Comparison of ENCODE assay signal across 26 cellular contexts in the genomic region with DNA sequence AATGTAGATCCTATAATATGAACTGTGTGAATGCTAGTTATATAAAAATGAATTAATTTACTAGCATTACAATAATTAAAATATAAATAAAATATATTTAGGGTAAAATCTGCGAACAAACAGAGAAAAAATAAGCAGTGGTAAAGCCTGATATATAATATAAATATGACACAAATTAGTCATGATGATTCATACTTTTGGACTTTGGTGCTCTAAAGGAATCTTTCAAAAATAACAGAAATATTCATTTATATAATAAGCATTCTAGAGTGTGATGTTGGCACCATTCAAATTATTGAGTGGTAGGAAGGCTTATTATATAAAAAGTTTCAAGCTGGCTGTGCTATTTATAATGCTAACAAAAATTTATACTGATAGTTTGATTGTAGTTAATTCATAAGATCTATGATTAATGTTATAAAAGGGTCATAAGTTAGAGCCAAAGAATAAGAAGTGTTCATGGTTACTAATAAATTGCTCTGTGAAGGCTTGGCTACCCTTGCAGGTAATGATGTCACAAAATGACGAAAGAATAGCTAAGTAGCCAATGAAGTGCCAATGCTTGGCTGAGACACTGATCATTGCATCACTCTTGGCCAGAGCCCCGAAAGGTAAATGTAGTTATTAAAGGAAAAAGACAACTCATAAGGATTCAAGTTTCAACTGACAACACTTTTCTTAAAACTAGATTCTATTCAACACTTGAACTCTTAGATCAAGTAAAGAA.
DNase-seq lines count a peak whose midpoint lies in the region; ATAC-seq, FAIRE-seq and TF ChIP-seq lines count a peak whose summit lies in the region.
"Had no signal": no experiment of that assay in that cellular context is flagged by ENCODE, and none has a peak within 500 bp of the region (broad histone marks: within the 10 kb centered on the region; RNA-seq: fewer than 3 reads in every experiment).

No MANE protein-coding gene starts in this region.

- H3K4me3 Mint-ChIP-seq in CD14-positive monocyte: no peak overlapping the region
- H3K4me3 Mint-ChIP-seq: activated CD4-positive, alpha-beta memory T cell treated with anti-CD3 and anti-CD28 coated beads, Interleukin-2, amount 10 ng/mL, durations not matched to agents 7 days and 5 days; endodermal cell; immature natural killer cell; T-helper 2 cell treated with Interferon-gamma antibody and Interleukin-4, amounts not matched to agents 5 μg/mL and 100 μg/mL, for 36 hours had no signal

- intact Hi-C loops in HepG2 (cut with micrococcal nuclease; ENCODE audit: unreplicated experiment) (loop anchor here (10.0 kb wide), 1 partner anchor 250 kb away; no protein-coding TSS in a partner anchor), CD14-positive monocyte (cut with micrococcal nuclease) (no loop called here), Right ventricle myocardium inferior (cut with DNase I) (loop anchor here (10.0 kb wide), 1 partner anchor 430 kb away; no protein-coding TSS in a partner anchor)

- TF ChIP-seq CTCF in RWPE1 (conservative IDR thresholded peaks at IDR 0.05; ENCODE audit: low read depth) (no peak), epithelial cell of esophagus (IDR thresholded peaks at IDR 0.05; ENCODE audit: insufficient read depth, low read depth, low read length, missing control alignments) (no peak), HepG2 (CRISPR knock-in tag; IDR thresholded peaks at IDR 0.05) (no peak), CD14-positive monocyte (IDR thresholded peaks at IDR 0.05) (no peak), GM13976 (IDR thresholded peaks at IDR 0.05; ENCODE audit: borderline replicate concordance, control extremely low read depth, extremely low read depth, insufficient read depth, missing control alignments) (no peak)

- no peak overlapping the region for H3K9ac ChIP-seq in HepG2 (ENCODE audit: insufficient read depth, low read depth, low read length)
- H3K9ac ChIP-seq: BLaER1 treated with 17β-estradiol and CSF1 and Interleukin-3, amounts not matched to agents 10 nM and 100 nM had no signal

- no peak overlapping the region for H2AFZ ChIP-seq in HepG2 (ENCODE audit: low read length)

- no peaks in the 10 kb centered on the region; the same call in 1 of the 2 replicates for H3K9me3 ChIP-seq in HepG2 (ENCODE audit: low read length)
- H3K9me3 ChIP-seq: BLaER1 treated with 17β-estradiol and CSF1 and Interleukin-3, amounts not matched to agents 10 nM and 100 nM; neutrophil; SJSA1; uterus had no signal

- in situ Hi-C loops in HepG2 (cut with HindIII; ENCODE audit: extremely low pct_ligation_motif_present, low pct_unique_long_range_greater_than_20kb) (no loop called here), GM13976 (cut with MboI; ENCODE audit: low sequenced_read_pairs, unreplicated experiment) (no loop called here)

- no peak for FAIRE-seq in HepG2 (lab: Jason Lieb, UNC)
- FAIRE-seq: K562 had no signal

- H3K4me1 ChIP-seq in HepG2 (ENCODE audit: insufficient read depth, low read length): no peaks in the 10 kb centered on the region
- H3K4me1 ChIP-seq: BLaER1 treated with 17β-estradiol and CSF1 and Interleukin-3, amounts not matched to agents 10 nM and 100 nM; SJSA1; uterus had no signal

- no peaks in the 10 kb centered on the region for H3K9me3 Mint-ChIP-seq in CD14-positive monocyte
- H3K9me3 Mint-ChIP-seq: endodermal cell had no signal

- no peaks in the 10 kb centered on the region for H3K36me3 Mint-ChIP-seq in CD14-positive monocyte
- H3K36me3 Mint-ChIP-seq: immature natural killer cell had no signal

- no peaks in the 10 kb centered on the region for H3K27me3 Mint-ChIP-seq in CD14-positive monocyte (ENCODE audit: low read depth in 3 of 3)
- H3K27me3 Mint-ChIP-seq: activated CD4-positive, alpha-beta memory T cell treated with anti-CD3 and anti-CD28 coated beads, Interleukin-2, amount 10 ng/mL, durations not matched to agents 7 days and 5 days had no signal

- ATAC-seq in HepG2 (no peak), Right ventricle myocardium inferior (no peak)
- ATAC-seq: K562 had no signal

- H3K27ac Mint-ChIP-seq in CD14-positive monocyte: no peak overlapping the region
- H3K27ac Mint-ChIP-seq: activated CD4-positive, alpha-beta memory T cell treated with anti-CD3 and anti-CD28 coated beads, Interleukin-2, amount 10 ng/mL, durations not matched to agents 7 days and 5 days; endodermal cell; immature natural killer cell; T-helper 2 cell treated with Interferon-gamma antibody and Interleukin-4, amounts not matched to agents 5 μg/mL and 100 μg/mL, for 36 hours had no signal

- POLR2A ChIA-PET in RWPE1 (lab: Yijun Ruan, JAX; ENCODE audit: low non-redundant PET) (no interaction called here), HepG2 (lab: Yijun Ruan, JAX) (no interaction called here)

- WGBS in HepG2 (ENCODE audit: low lambda C conversion rate): 0% methylated on average over 3 of the region's 3 CpGs

- no peaks in the 10 kb centered on the region for H3K79me2 ChIP-seq in HepG2 (ENCODE audit: insufficient read depth, low read length)

- no peaks in the 10 kb centered on the region for H3K36me3 ChIP-seq in HepG2 (replicated peaks in 1 of 2; ENCODE audit: control insufficient read depth in 1 of 2, insufficient read depth in 2 of 2, low read length in 2 of 2)
- H3K36me3 ChIP-seq: BLaER1 treated with 17β-estradiol and CSF1 and Interleukin-3, amounts not matched to agents 10 nM and 100 nM; neutrophil; SJSA1; uterus had no signal

- no peak overlapping the region for H3K27ac ChIP-seq in RWPE1
- no peak overlapping the region for H3K27ac ChIP-seq in HepG2 (ENCODE audit: extremely low read length, insufficient read depth, low read length)
- H3K27ac ChIP-seq: BLaER1 treated with 17β-estradiol and CSF1 and Interleukin-3, amounts not matched to agents 10 nM and 100 nM; HL-60; neutrophil; SJSA1; uterus had no signal

- no peak overlapping the region for H3K4me2 ChIP-seq in HepG2 (ENCODE audit: low read depth, low read length)
- H3K4me2 ChIP-seq: BLaER1 treated with 17β-estradiol and CSF1 and Interleukin-3, amounts not matched to agents 10 nM and 100 nM had no signal

- no peak overlapping the region for H3K4me3 ChIP-seq in epithelial cell of esophagus (ENCODE audit: low read length)
- no peak overlapping the region for H3K4me3 ChIP-seq in HepG2 (replicated peaks in 1 of 3; ENCODE audit: insufficient read depth in 1 of 3, low read depth in 2 of 3, low read length in 3 of 3)
- H3K4me3 ChIP-seq: BLaER1 treated with 17β-estradiol and CSF1 and Interleukin-3, amounts not matched to agents 10 nM and 100 nM; K562; lung; SJSA1; uterus had no signal

- TF ChIP-seq EP300 in HepG2 (IDR thresholded peaks at IDR 0.05; ENCODE audit: low read depth in 2 of 2, low read length in 2 of 2) (no peak), HepG2 (CRISPR knock-in tag; IDR thresholded peaks at IDR 0.05; ENCODE audit: borderline replicate concordance) (no peak)

- H3K4me1 Mint-ChIP-seq in CD14-positive monocyte: no peaks in the 10 kb centered on the region
- H3K4me1 Mint-ChIP-seq: activated CD4-positive, alpha-beta memory T cell treated with anti-CD3 and anti-CD28 coated beads, Interleukin-2, amount 10 ng/mL, durations not matched to agents 7 days and 5 days; endodermal cell; immature natural killer cell had no signal

- no peak for TF ChIP-seq POLR2A in HepG2 (IDR thresholded peaks at IDR 0.05; ENCODE audit: insufficient read depth in 1 of 2, low read depth in 2 of 2, low read length in 2 of 2)

- no peaks in the 10 kb centered on the region for H3K27me3 ChIP-seq in HepG2 (ENCODE audit: control insufficient read depth in 1 of 2, insufficient read depth in 2 of 2, low read length in 2 of 2)
- H3K27me3 ChIP-seq: BLaER1 treated with 17β-estradiol and CSF1 and Interleukin-3, amounts not matched to agents 10 nM and 100 nM; neutrophil; SJSA1; uterus had no signal

- H4K20me1 ChIP-seq in HepG2 (ENCODE audit: insufficient read depth, low read length): no peaks in the 10 kb centered on the region
- H4K20me1 ChIP-seq: BLaER1 treated with 17β-estradiol and CSF1 and Interleukin-3, amounts not matched to agents 10 nM and 100 nM had no signal

- DNase-seq in EH (ENCODE audit: low read depth) (peak; percentile 15), RWPE1 (ENCODE audit: low spot score) (peak; percentile 36), epithelial cell of esophagus (ENCODE audit: low read depth) (peak; percentile 54), HepG2 (ENCODE audit: low spot score) (no peak), CD14-positive monocyte (ENCODE audit: low spot score) (no peak), GM13976 (ENCODE audit: low spot score) (no peak), amygdala (lab: John Stamatoyannopoulos, UW) (no peak), Right ventricle myocardium inferior (ENCODE audit: missing footprints) (no peak)
- DNase-seq: activated CD4-positive, alpha-beta memory T cell treated with anti-CD3 and anti-CD28 coated beads, Interleukin-2, amount 10 ng/mL, durations not matched to agents 7 days and 5 days; activated naive CD4-positive, alpha-beta T cell treated with Interleukin-2 at 50 U/mL for 16 hours; activated T-cell treated with anti-CD3 and anti-CD28 coated beads for 4 hours; aorta; endodermal cell; immature natural killer cell; NCI-H1930; NCI-H2227 treated with DMSO at 0.1 percent for 48 hours; NCI-H82; stimulated activated CD4-positive, alpha-beta T cell treated with anti-CD3 and anti-CD28 coated beads, Interleukin-15, amount 100 ng/mL, for 24 hours; uterus had no signal

- CTCF ChIA-PET in RWPE1 (lab: Yijun Ruan, JAX) (no interaction called here), HepG2 (lab: Yijun Ruan, JAX; ENCODE audit: low intra/inter-chr PET ratio, low total read pairs) (no interaction called here)

- no TSS peak for BruUV-seq in HepG2 (replicated peaks; lab: Mats Ljungman, UMichigan)

- no peak for TF ChIP-seq RAD21 in HepG2 (CRISPR knock-in tag; IDR thresholded peaks at IDR 0.05)

TF ChIP-seq in HepG2, 621 proteins besides CTCF, POLR2A, EP300 and RAD21 (continues in another document):
- TF ChIP-seq CREB1 (IDR thresholded peaks at IDR 0.05): 0 out of 2 replicates have a peak, but pooled peaks have one; percentile 8
- TF ChIP-seq CREB1 (CRISPR knock-in tag; IDR thresholded peaks at IDR 0.05): no peak
- TF ChIP-seq, protein P1, sequence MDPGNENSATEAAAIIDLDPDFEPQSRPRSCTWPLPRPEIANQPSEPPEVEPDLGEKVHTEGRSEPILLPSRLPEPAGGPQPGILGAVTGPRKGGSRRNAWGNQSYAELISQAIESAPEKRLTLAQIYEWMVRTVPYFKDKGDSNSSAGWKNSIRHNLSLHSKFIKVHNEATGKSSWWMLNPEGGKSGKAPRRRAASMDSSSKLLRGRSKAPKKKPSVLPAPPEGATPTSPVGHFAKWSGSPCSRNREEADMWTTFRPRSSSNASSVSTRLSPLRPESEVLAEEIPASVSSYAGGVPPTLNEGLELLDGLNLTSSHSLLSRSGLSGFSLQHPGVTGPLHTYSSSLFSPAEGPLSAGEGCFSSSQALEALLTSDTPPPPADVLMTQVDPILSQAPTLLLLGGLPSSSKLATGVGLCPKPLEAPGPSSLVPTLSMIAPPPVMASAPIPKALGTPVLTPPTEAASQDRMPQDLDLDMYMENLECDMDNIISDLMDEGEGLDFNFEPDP (CRISPR knock-in tag; conservative IDR thresholded peaks at IDR 0.05): no peak
- no peak for TF ChIP-seq SIX4 (CRISPR knock-in tag; IDR thresholded peaks at IDR 0.05)
- peak; percentile 25; the same call in 1 of the 2 replicates for TF ChIP-seq CEBPB (IDR thresholded peaks at IDR 0.05; ENCODE audit: borderline replicate concordance, low read depth, low read length)

Comparison
In these comparisons a context has a peak if more than half of its experiments do, and no peak if none do; other contexts are left out.
1. DNase-seq: peak in EH (single experiment), RWPE1 (single experiment) and epithelial cell of esophagus (single experiment); none in HepG2 (single experiment), CD14-positive monocyte (single experiment), GM13976 (single experiment), amygdala (0 of 56) and Right ventricle myocardium inferior (single experiment).
2. intact Hi-C loops: an anchor here in HepG2 (10.0 kb wide) and Right ventricle myocardium inferior (10.0 kb wide); none called in CD14-positive monocyte.